1 cellular context compared by ENCODE assay signal in the genomic region with DNA sequence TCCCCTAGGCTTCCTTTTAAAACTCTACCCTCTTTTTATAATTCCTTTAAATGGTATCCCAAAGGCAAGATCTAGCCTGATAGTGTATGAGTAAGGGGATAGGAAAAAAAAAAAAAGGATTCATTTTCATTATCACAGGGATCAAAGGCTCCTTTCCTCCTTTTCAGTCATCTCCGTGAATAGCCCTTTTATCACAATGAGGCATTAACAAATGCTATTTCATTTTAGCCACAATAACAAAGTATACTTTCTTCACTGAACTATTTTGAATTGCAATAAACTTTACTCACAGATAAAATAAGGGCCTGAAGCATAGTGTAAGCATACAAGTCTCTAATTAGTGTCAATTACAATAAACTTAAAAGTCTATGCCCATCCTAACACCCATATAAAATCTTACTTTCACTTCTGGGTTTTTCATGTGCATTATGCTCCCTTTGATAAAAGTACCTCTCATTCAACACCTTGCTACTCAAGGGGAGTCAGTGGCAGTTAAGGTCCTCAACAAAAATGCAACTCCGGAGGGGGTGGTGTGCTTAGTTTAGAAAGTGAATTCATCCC.
TF ChIP-seq lines count a peak whose summit lies in the region.

No MANE protein-coding gene starts in this region.

TF ChIP-seq in GM23338, 12 proteins besides CTCF, POLR2A, EP300 and RAD21:
- TF ChIP-seq EZH2 (IDR thresholded peaks at IDR 0.05; ENCODE audit: low read depth, unreplicated experiment) (no peak), REST (IDR thresholded peaks at IDR 0.05; ENCODE audit: unreplicated experiment) (no peak), ZNF331 (CRISPR knock-in tag; IDR thresholded peaks at IDR 0.05; ENCODE audit: low read depth) (no peak), CREB1 (CRISPR knock-in tag; IDR thresholded peaks at IDR 0.05; ENCODE audit: low read depth) (no peak), ETS1 (IDR thresholded peaks at IDR 0.05) (no peak), NANOG (IDR thresholded peaks at IDR 0.05; ENCODE audit: borderline replicate concordance) (no peak), JUNB (IDR thresholded peaks at IDR 0.05; ENCODE audit: unreplicated experiment) (no peak), POLR2AphosphoS5 (IDR thresholded peaks at IDR 0.05; ENCODE audit: low read depth) (no peak), STAT1 (IDR thresholded peaks at IDR 0.05; ENCODE audit: unreplicated experiment) (no peak), EZH2phosphoT487 (IDR thresholded peaks at IDR 0.05; ENCODE audit: unreplicated experiment) (no peak), ZNF462 (CRISPR knock-in tag; IDR thresholded peaks at IDR 0.05) (no peak), ZNF114 (CRISPR knock-in tag; IDR thresholded peaks at IDR 0.05) (no peak)
